17 cellular contexts compared by ENCODE assay signal in the genomic region with DNA sequence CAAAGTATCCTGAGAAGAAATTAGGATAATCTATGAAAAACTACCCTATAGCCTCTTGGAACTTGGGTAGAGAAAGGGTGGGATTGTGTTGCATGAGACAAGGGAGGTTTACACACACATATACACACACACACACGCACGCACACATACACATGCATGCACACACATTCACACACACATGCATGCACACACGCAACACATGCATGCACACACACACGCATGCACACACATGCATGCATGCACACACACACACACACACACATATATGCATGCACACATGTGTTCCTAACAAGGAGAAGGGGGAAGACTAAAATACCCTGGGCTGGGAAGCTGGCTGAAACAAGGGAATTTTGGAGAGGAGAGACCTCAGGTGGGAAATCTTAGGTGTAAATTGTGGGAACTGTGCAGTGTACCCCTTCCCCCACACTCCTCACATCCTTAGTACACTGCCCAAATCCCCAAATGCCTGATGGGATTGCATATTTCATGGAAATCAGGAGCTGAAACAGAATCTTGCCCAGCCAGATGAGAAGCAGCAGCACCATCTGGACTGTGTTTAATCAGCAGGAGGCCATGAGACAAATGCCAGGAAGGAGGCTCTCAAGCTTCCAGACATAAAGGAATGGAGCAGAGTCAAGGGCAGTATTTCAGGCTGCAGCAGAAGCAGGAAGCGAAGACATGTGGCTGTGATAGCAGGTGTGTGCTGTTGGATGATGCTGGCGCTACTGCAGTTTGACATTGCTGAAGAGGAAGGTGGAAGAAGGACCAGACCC. TPM values are rescaled to one million over a fixed set of nuclear protein-coding genes. Genes with fewer than 3 reads are reported as not detected.
DNase-seq lines count a peak whose midpoint lies in the region; ATAC-seq and TF ChIP-seq lines count a peak whose summit lies in the region.
"Had no signal": no experiment of that assay in that cellular context is flagged by ENCODE, and none has a peak within 500 bp of the region (broad histone marks: within the 10 kb centered on the region; RNA-seq: fewer than 3 reads in every experiment).

No MANE protein-coding gene starts in this region.

- WGBS in transverse colon (ENCODE audit: low coverage in 1 of 2), 2 donors: 66% methylated on average over 6 of the region's 6 CpGs; no CpG with 5 or more reads in 1 of the 2 donors

- peaks cover 0 to 58% (median 27%) of the 10 kb centered on the region in 4 donors for H3K4me1 ChIP-seq in transverse colon
- H3K4me1 ChIP-seq: psoas muscle had no signal

- no peak for TF ChIP-seq EP300 in transverse colon (IDR thresholded peaks at IDR 0.05; ENCODE audit: low read depth)

- no peak for TF ChIP-seq POLR2A in transverse colon (IDR thresholded peaks at IDR 0.05)

- no peak for ATAC-seq in HG03135 (IDR thresholded peaks at IDR 0.05; ENCODE audit: unreplicated experiment)
- ATAC-seq: psoas muscle; stimulated activated naive CD8-positive, alpha-beta T cell treated with anti-CD3 and anti-CD28 coated beads, Interleukin-15, Interleukin-2, amounts not matched to agents 100 U/mL and 50 U/mL, for 24 hours had no signal

- in situ Hi-C loops in transverse colon (cut with MboI; ENCODE audit: low pct_ligation_motif_present in 1 of 4, low pct_unique_long_range_greater_than_20kb in 1 of 4, low sequenced_read_pairs in 3 of 4): loop anchor here in 1 of 4 donors (10.0 kb wide), 1 partner anchor 123 kb away; no protein-coding TSS in a partner anchor

- DNase-seq in DMS153 (lab: John Stamatoyannopoulos, UW) (peak; percentile 86), NCI-H2029 treated with DMSO at 0.1 percent for 48 hours (lab: John Stamatoyannopoulos, UW) (peak; percentile 76), SHP77 (lab: John Stamatoyannopoulos, UW) (peak; percentile 72 to 83), left kidney (ENCODE audit: low read depth, low spot score) (peak; percentile 18), GM10248 (ENCODE audit: extremely low spot score) (no peak), transverse colon (no peak), ureter (ENCODE audit: low spot score) (no peak)
- DNase-seq: activated CD8-positive, alpha-beta memory T cell treated with anti-CD3 and anti-CD28 coated beads, Interleukin-2, amount 50 U/mL, for 4 hours; activated naive CD8-positive, alpha-beta T cell treated with anti-CD3 and anti-CD28 coated beads, Interleukin-2, amount 10 ng/mL, durations not matched to agents 7 days and 5 days; Karpas-422; midbrain; NCI-H526 treated with DMSO at 0.1 percent for 48 hours; psoas muscle; stimulated activated naive CD8-positive, alpha-beta T cell treated with anti-CD3 and anti-CD28 coated beads, Interleukin-15, Interleukin-2, amounts not matched to agents 100 U/mL and 50 U/mL, for 24 hours had no signal

- TF ChIP-seq CTCF in GM10248 (IDR thresholded peaks at IDR 0.05; ENCODE audit: control extremely low read depth, extremely low read depth, low read depth, missing control alignments) (no peak), transverse colon (IDR thresholded peaks at IDR 0.05) (no peak)

- H3K9me3 ChIP-seq in transverse colon: no peaks in the 10 kb centered on the region
- H3K9me3 ChIP-seq: BLaER1 treated with 17β-estradiol and CSF1 and Interleukin-3, amounts not matched to agents 10 nM and 100 nM; psoas muscle had no signal

- no peak overlapping the region for H3K4me3 ChIP-seq in transverse colon
- H3K4me3 ChIP-seq: BLaER1 treated with 17β-estradiol and CSF1 and Interleukin-3, amounts not matched to agents 10 nM and 100 nM; psoas muscle; SK-N-MC had no signal

- no peaks in the 10 kb centered on the region for H3K36me3 ChIP-seq in transverse colon
- H3K36me3 ChIP-seq: BLaER1 treated with 17β-estradiol and CSF1 and Interleukin-3, amounts not matched to agents 10 nM and 100 nM had no signal

- H3K27ac ChIP-seq in transverse colon: peak overlapping the region in 1 of 4 donors; percentile 26
- H3K27ac ChIP-seq: BLaER1 treated with 17β-estradiol and CSF1 and Interleukin-3, amounts not matched to agents 10 nM and 100 nM; psoas muscle; SK-N-MC had no signal

- intact Hi-C loops in transverse colon (cut with DNase I; ENCODE audit: low total_unique reads): loop anchor here (10.0 kb wide), 1 partner anchor 83 kb away; a partner anchor contains a TSS

- POLR2A ChIA-PET in GM10248 (lab: Yijun Ruan, JAX): no interaction called here

- H3K27me3 ChIP-seq in transverse colon: no peaks in the 10 kb centered on the region
- H3K27me3 ChIP-seq: BLaER1 treated with 17β-estradiol and CSF1 and Interleukin-3, amounts not matched to agents 10 nM and 100 nM had no signal

- CTCF ChIA-PET in GM10248 (lab: Yijun Ruan, JAX): interaction anchor here (0.8 to 1.3 kb wide), 2 partner anchors 12 to 256 kb away, joined by 3 read pairs; no protein-coding TSS in a partner anchor

RNA-seq across cellular contexts. Expression of a gene that starts 14.6 kb away (rescaled TPM):
- total RNA-seq in transverse colon: 10 to 100 TPM in 3 of 4 donors, 1 to 10 TPM in 1; 7.4 to 29.4 (median 20.6) TPM
- total RNA-seq in ureter: 21.8 TPM

Comparison
In these comparisons a context has a peak if more than half of its experiments do, and no peak if none do; other contexts are left out.
1. DNase-seq: peak in DMS153 (single experiment), NCI-H2029 treated with DMSO at 0.1 percent for 48 hours (single experiment), SHP77 (2 of 2) and left kidney (single experiment); none in GM10248 (single experiment), transverse colon (single experiment) and ureter (single experiment).